27 cellular contexts compared by ENCODE assay signal in the genomic region with DNA sequence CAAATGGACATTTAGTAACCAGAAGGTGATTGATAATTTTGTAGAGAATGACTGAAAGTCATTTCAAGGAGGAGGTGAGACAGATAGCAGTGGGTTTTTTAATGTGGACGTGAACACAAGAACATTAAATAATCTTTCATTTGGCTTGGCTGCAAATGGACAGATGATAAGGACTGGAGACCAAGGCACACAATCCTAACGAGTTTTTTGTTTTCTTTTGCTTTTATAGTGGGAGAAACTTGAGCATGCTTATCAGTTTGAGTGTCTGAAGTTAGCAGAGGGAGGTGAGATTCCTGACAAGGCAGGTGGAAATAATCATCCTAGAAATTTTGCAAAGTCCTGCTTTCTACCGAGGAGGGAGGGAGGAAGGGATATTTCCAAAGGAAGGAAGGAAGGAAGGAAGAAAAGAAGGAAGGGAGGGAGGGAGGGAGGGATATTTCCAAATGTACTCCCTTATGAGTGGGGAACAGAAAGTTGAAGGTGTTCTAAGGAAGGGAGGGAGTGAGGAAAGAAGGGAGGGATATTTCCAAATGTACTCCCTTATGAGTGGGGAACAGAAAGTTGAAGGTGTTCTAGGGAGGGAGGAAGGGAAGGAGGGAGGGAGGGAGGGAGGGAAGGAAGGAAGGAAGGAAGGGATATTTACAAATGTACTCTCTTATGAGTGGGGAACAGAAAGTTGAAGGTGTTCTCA.
"Had no signal": no experiment of that assay in that cellular context is flagged by ENCODE, and none has a peak within 500 bp of the region (broad histone marks: within the 10 kb centered on the region; RNA-seq: fewer than 3 reads in every experiment).

No MANE protein-coding gene starts in this region.

- H3K4me2 ChIP-seq: neural progenitor cell, smooth muscle cell had no signal

- H3K9me3 ChIP-seq: left lung, lower lobe of right lung, neutrophil, right atrium auricular region, right lobe of liver, tibial nerve, uterus had no signal

- H2AFZ ChIP-seq: neural progenitor cell had no signal

- ATAC-seq: left lung; lower lobe of right lung; natural killer cell; right lobe of liver; stimulated activated memory B cell treated with anti-CD40 and anti-IgM and Interleukin-4, amounts not matched to agents 10 μg/mL and 1 μg/mL and 100 μg/mL, for 72 hours; stimulated activated naive CD8-positive, alpha-beta T cell treated with anti-CD3 and anti-CD28 coated beads, Interleukin-15, amount 100 ng/mL, for 72 hours had no signal

- H3K4me3 ChIP-seq: left lung, lower lobe of right lung, neural progenitor cell, right atrium auricular region, right lobe of liver, smooth muscle cell, tibial nerve, uterus had no signal

- H3K36me3 ChIP-seq: left lung, lower lobe of right lung, neural progenitor cell, neutrophil, right atrium auricular region, right lobe of liver, tibial nerve, uterus had no signal

- H3K27ac ChIP-seq: left lung, lower lobe of right lung, neural progenitor cell, neutrophil, right atrium auricular region, right lobe of liver, tibial nerve, uterus had no signal

- H3K9ac ChIP-seq: neural progenitor cell had no signal

- FAIRE-seq: keratinocyte had no signal

- DNase-seq: hippocampal formation; kidney glomerular epithelial cell; left cardiac atrium; left lung; lower lobe of right lung; mammary epithelial cell; mesenchymal stem cell; naive B cell; natural killer cell; nephron progenitor cell; occipital lobe; right lobe of liver; stimulated activated CD4-positive, alpha-beta T cell treated with anti-CD3 and anti-CD28 coated beads, Interleukin-1b, Interleukin-23, amount 100 ng/mL, for 48 hours; stimulated activated CD4-positive, alpha-beta T cell treated with anti-CD3 and anti-CD28 coated beads, Interleukin-2, amount 100 ng/mL, for 48 hours; stimulated activated CD4-positive, alpha-beta T cell treated with anti-CD3 and anti-CD28 coated beads, Interleukin-4, amount 100 ng/mL, for 4 hours; stimulated activated CD8-positive, alpha-beta memory T cell treated with anti-CD3 and anti-CD28 coated beads, Interleukin-4, amount 100 ng/mL, for 48 hours; stimulated activated naive CD4-positive, alpha-beta T cell treated with Interleukin-2 at 50 U/mL for 16 hours; stimulated activated naive CD8-positive, alpha-beta T cell treated with anti-CD3 and anti-CD28 coated beads, Interleukin-15, amount 100 ng/mL, for 72 hours; substantia nigra; uterus had no signal

- H3K27me3 ChIP-seq: left lung, neural progenitor cell, neutrophil, right atrium auricular region, right lobe of liver, tibial nerve, uterus had no signal
